In the genomic region with DNA sequence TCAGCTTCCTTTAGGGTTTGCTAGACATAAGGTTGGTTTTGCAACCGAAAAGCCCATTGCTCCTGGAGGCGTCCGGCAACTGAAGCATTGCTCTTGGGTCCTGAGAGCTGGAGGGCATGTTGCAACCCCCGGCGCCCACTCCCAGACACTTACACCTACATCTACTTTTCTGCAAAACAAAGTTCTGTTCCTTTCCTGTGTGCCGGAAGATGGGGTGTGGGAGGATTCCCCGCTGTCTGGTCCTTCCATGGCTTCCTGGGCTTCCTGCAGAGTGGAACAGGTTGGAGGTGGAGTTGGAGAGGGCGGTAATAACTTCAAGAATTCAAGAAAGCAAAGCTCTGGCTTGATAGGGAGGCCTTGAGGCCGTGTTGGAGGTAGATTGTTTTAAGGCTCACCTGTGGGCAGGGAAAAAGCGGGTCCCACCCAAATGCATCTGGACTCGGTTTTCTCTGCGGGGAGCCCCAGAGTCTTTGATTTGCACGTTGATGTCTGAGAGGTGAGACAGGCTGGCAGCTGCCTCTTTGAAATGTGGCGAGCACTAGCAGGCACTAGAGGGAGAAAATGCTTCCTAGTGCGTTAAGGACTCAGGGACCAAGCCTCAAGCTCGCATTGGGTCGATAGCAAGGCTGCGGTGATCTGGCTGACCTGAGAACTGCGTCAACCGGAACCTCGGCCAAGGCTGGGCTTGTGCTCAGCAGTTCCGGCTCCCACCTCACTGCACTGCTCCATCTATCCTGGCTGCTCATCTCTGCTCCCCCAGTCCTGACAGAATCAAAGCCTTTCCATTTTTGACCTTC, we compare ENCODE assay signal across 26 cellular contexts. TPM values are rescaled to one million over a fixed set of nuclear protein-coding genes. Genes with fewer than 3 reads are reported as not detected.
"Had no signal": no experiment of that assay in that cellular context is flagged by ENCODE, and none has a peak within 500 bp of the region (broad histone marks: within the 10 kb centered on the region; RNA-seq: fewer than 3 reads in every experiment).

No MANE protein-coding gene starts in this region.

- DNase-seq: activated B cell treated with CpG ODN at 0.5 μM for 24 hours; activated CD4-positive, alpha-beta T cell treated with anti-CD3 and anti-CD28 coated beads for 36 hours; activated CD4-positive, alpha-beta T cell treated with anti-CD3 and anti-CD28 coated beads, Interleukin-2, amount 50 U/mL, for 4 hours; activated CD8-positive, alpha-beta memory T cell treated with anti-CD3 and anti-CD28 coated beads, Interleukin-2, amount 50 U/mL, for 48 hours; activated naive CD4-positive, alpha-beta T cell treated with Interleukin-2 at 50 U/mL for 16 hours; activated naive CD8-positive, alpha-beta T cell treated with anti-CD3 and anti-CD28 coated beads for 36 hours; activated T-cell treated with anti-CD3 and anti-CD28 coated beads, Interleukin-2, amount 50 U/mL, for 4 hours; central memory CD4-positive, alpha-beta T cell; dermis blood vessel endothelial cell; effector CD8-positive, alpha-beta T cell; foreskin melanocyte; mucosa of descending colon; naive B cell; psoas muscle; right cardiac atrium; stimulated activated CD4-positive, alpha-beta T cell treated with anti-CD3 and anti-CD28 coated beads, Interleukin-12 subunit alpha, Interleukin-12 subunit beta, amount 100 ng/mL, for 4 hours; stimulated activated CD4-positive, alpha-beta T cell treated with anti-CD3 and anti-CD28 coated beads, Interleukin-4, amount 100 ng/mL, for 4 hours; stimulated activated naive CD8-positive, alpha-beta T cell treated with anti-CD3 and anti-CD28 coated beads, Interleukin-15, Interleukin-2, amounts not matched to agents 100 U/mL and 50 U/mL, for 24 hours; substantia nigra; T-helper 9 cell; thyroid gland; upper lobe of right lung had no signal

- H3K9me3 Mint-ChIP-seq: activated T-cell treated with anti-CD3 and anti-CD28 coated beads, Interleukin-2, amount 50 U/mL, for 4 hours had no signal

- H3K4me3 ChIP-seq: mucosa of descending colon, psoas muscle, thyroid gland, upper lobe of right lung had no signal

- H3K36me3 Mint-ChIP-seq: activated naive CD8-positive, alpha-beta T cell treated with anti-CD3 and anti-CD28 coated beads for 36 hours had no signal

- H3K27ac ChIP-seq: psoas muscle, thyroid gland, upper lobe of right lung had no signal

- H3K36me3 ChIP-seq: thyroid gland, upper lobe of right lung had no signal

- H3K4me3 Mint-ChIP-seq: activated B cell treated with CpG ODN at 0.5 μM for 24 hours; activated CD4-positive, alpha-beta T cell treated with anti-CD3 and anti-CD28 coated beads for 36 hours; activated naive CD8-positive, alpha-beta T cell treated with anti-CD3 and anti-CD28 coated beads for 36 hours; activated T-cell treated with anti-CD3 and anti-CD28 coated beads, Interleukin-2, amount 50 U/mL, for 4 hours had no signal

- FAIRE-seq: astrocyte had no signal

- ATAC-seq: activated CD4-positive, alpha-beta T cell treated with anti-CD3 and anti-CD28 coated beads for 36 hours; activated T-cell treated with anti-CD3 and anti-CD28 coated beads, Interleukin-2, amount 50 U/mL, for 4 hours; esophagus mucosa; mucosa of descending colon; psoas muscle; right cardiac atrium; stimulated activated naive CD8-positive, alpha-beta T cell treated with anti-CD3 and anti-CD28 coated beads, Interleukin-15, Interleukin-2, amounts not matched to agents 100 U/mL and 50 U/mL, for 24 hours; upper lobe of right lung had no signal

- H3K9me3 ChIP-seq: mucosa of descending colon, psoas muscle, thyroid gland, upper lobe of right lung had no signal

- H3K4me1 Mint-ChIP-seq: activated B cell treated with CpG ODN at 0.5 μM for 24 hours; activated CD4-positive, alpha-beta T cell treated with anti-CD3 and anti-CD28 coated beads for 36 hours; activated naive CD8-positive, alpha-beta T cell treated with anti-CD3 and anti-CD28 coated beads for 36 hours; naive B cell had no signal

- H3K27ac Mint-ChIP-seq: activated B cell treated with CpG ODN at 0.5 μM for 24 hours; activated CD4-positive, alpha-beta T cell treated with anti-CD3 and anti-CD28 coated beads for 36 hours; activated naive CD8-positive, alpha-beta T cell treated with anti-CD3 and anti-CD28 coated beads for 36 hours; naive B cell had no signal

- H3K4me1 ChIP-seq: psoas muscle, upper lobe of right lung had no signal

RNA-seq across cellular contexts. Expression of a gene that starts 39.5 kb away (rescaled TPM):
- total RNA-seq: activated B cell treated with CpG ODN at 0.5 μM for 24 hours; activated CD4-positive, alpha-beta T cell treated with anti-CD3 and anti-CD28 coated beads for 36 hours; activated CD8-positive, alpha-beta memory T cell treated with anti-CD3 and anti-CD28 coated beads for 36 hours; activated naive CD8-positive, alpha-beta T cell treated with anti-CD3 and anti-CD28 coated beads for 36 hours; T-helper 1 cell treated with Interleukin-12 subunit alpha and Interleukin-12 subunit beta and Interleukin-4 antibody, amounts not matched to agents 30 ng/mL and 1 ng/mL, for 36 hours had no signal
